Comparison of ENCODE assay signal across 1 cellular context in the genomic region with DNA sequence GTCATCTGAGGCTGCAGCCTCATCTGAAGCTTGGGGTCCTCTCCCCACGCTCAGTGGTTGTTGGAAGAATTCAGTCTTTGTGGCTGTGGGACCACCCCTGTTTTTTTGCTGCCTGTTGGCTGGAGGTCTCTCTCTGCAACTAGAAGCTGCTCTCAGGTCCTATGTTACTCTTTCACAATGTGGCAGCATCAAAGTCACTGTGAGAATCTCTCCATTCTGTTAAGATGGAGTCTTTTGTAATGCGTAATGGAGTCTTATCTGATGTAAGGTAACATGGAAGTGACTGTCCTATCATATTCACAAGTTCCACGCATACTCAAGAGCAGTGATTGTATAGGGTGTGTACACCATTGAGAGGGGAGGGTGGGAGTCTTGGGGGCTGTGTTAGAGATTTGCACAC.
TF ChIP-seq lines count a peak whose summit lies in the region.

No MANE protein-coding gene starts in this region.

TF ChIP-seq in A549, 52 proteins besides CTCF, POLR2A, EP300 and RAD21 (continued from another document):
- TF ChIP-seq, protein P1, sequence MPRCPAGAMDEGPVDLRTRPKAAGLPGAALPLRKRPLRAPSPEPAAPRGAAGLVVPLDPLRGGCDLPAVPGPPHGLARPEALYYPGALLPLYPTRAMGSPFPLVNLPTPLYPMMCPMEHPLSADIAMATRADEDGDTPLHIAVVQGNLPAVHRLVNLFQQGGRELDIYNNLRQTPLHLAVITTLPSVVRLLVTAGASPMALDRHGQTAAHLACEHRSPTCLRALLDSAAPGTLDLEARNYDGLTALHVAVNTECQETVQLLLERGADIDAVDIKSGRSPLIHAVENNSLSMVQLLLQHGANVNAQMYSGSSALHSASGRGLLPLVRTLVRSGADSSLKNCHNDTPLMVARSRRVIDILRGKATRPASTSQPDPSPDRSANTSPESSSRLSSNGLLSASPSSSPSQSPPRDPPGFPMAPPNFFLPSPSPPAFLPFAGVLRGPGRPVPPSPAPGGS (IDR thresholded peaks at IDR 0.05): no peak
- TF ChIP-seq HDAC2 (IDR thresholded peaks at IDR 0.05): no peak
- TF ChIP-seq, protein P2, sequence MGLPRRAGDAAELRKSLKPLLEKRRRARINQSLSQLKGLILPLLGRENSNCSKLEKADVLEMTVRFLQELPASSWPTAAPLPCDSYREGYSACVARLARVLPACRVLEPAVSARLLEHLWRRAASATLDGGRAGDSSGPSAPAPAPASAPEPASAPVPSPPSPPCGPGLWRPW (IDR thresholded peaks at IDR 0.05): no peak
